15 cellular contexts compared by ENCODE assay signal in genomic region chr7:139735466-139735865, GRCh38. TPM values are rescaled to one million over a fixed set of nuclear protein-coding genes. Genes with fewer than 3 reads are reported as not detected.
DNase-seq lines count a peak whose midpoint lies in the region; ATAC-seq and TF ChIP-seq lines count a peak whose summit lies in the region.
"Had no signal": no experiment of that assay in that cellular context is flagged by ENCODE, and none has a peak within 500 bp of the region (broad histone marks: within the 10 kb centered on the region; RNA-seq: fewer than 3 reads in every experiment).

No MANE protein-coding gene starts in this region.

- peaks cover 22% of the 10 kb centered on the region for H3K79me2 ChIP-seq in parathyroid adenoma

- no peak overlapping the region for H3K27ac ChIP-seq in endodermal cell (ENCODE audit: low read depth, low read length)
- H3K27ac ChIP-seq in parathyroid adenoma: peak overlapping the region; percentile 36
- peak overlapping the region in 3 of 4 donors; percentile 27 to 69 (median 51) for H3K27ac ChIP-seq in upper lobe of left lung

- WGBS in endodermal cell (ENCODE audit: insufficient coverage in 1 of 2, insufficient read length in 1 of 2), 2 experiments: 95 to 99% methylated on average over 7 of the region's 7 CpGs
- WGBS in upper lobe of left lung, 2 donors: 81 to 90% methylated on average over 7 of the region's 7 CpGs

- H3K27ac Mint-ChIP-seq in activated naive CD8-positive, alpha-beta T cell: no peak overlapping the region
- no peak overlapping the region for H3K27ac Mint-ChIP-seq in activated naive CD8-positive, alpha-beta T cell treated with anti-CD3 and anti-CD28 coated beads for 36 hours
- H3K27ac Mint-ChIP-seq in endodermal cell: no peak overlapping the region
- H3K27ac Mint-ChIP-seq: type B pancreatic cell had no signal

- H3K4me1 ChIP-seq in endodermal cell (ENCODE audit: control insufficient read depth, insufficient read depth, low read length) (peaks cover 6% of the 10 kb centered on the region), parathyroid adenoma (peaks cover 41% of the 10 kb centered on the region), upper lobe of left lung (peaks cover 43 to 77% (median 69%) of the 10 kb centered on the region in 4 donors)

- peaks cover 20% of the 10 kb centered on the region for H3K36me3 ChIP-seq in endodermal cell (ENCODE audit: control insufficient read depth, insufficient read depth, low read length)
- no peaks in the 10 kb centered on the region for H3K36me3 ChIP-seq in parathyroid adenoma (ENCODE audit: control insufficient read depth, insufficient read depth, low read length)
- peaks cover 0 to 10% (median 0%) of the 10 kb centered on the region in 4 donors for H3K36me3 ChIP-seq in upper lobe of left lung

- H3K4me3 ChIP-seq in endodermal cell (ENCODE audit: low read length) (no peak overlapping the region), parathyroid adenoma (ENCODE audit: low read depth, low read length) (no peak overlapping the region), upper lobe of left lung (no peak overlapping the region)

- H3K27me3 ChIP-seq in endodermal cell (ENCODE audit: control insufficient read depth, insufficient read depth, low read length, poor library complexity, severe bottlenecking) (no peaks in the 10 kb centered on the region), parathyroid adenoma (ENCODE audit: control insufficient read depth, insufficient read depth, low read length) (no peaks in the 10 kb centered on the region), upper lobe of left lung (no peaks in the 10 kb centered on the region)

- no peak for ATAC-seq in upper lobe of left lung (ENCODE audit: low FRiP score in 2 of 2)
- ATAC-seq in HG02852 (IDR thresholded peaks at IDR 0.05; ENCODE audit: unreplicated experiment): no peak
- ATAC-seq: activated CD4-positive, alpha-beta T cell treated with anti-CD3 and anti-CD28 coated beads for 36 hours; activated T-cell treated with anti-CD3 and anti-CD28 coated beads, Interleukin-2, amount 50 U/mL, for 4 hours had no signal

- TF ChIP-seq EP300 in upper lobe of left lung (IDR thresholded peaks at IDR 0.05): no peak

- peaks cover 8% of the 10 kb centered on the region for H3K36me3 Mint-ChIP-seq in activated naive CD8-positive, alpha-beta T cell
- peaks cover 9% of the 10 kb centered on the region for H3K36me3 Mint-ChIP-seq in activated naive CD8-positive, alpha-beta T cell treated with anti-CD3 and anti-CD28 coated beads for 36 hours
- peaks cover 15% of the 10 kb centered on the region for H3K36me3 Mint-ChIP-seq in endodermal cell (ENCODE audit: low read depth)

- no peak for TF ChIP-seq CTCF in endodermal cell (conservative IDR thresholded peaks at IDR 0.05)
- no peak for TF ChIP-seq CTCF in parathyroid adenoma (IDR thresholded peaks at IDR 0.05)
- TF ChIP-seq CTCF in upper lobe of left lung (IDR thresholded peaks at IDR 0.05): no peak

- no peak for TF ChIP-seq POLR2A in upper lobe of left lung (IDR thresholded peaks at IDR 0.05)

- H3K9me3 ChIP-seq in endodermal cell (ENCODE audit: control insufficient read depth, low read length): peaks cover 6% of the 10 kb centered on the region
- no peaks in the 10 kb centered on the region for H3K9me3 ChIP-seq in parathyroid adenoma (ENCODE audit: control insufficient read depth, low read length)
- H3K9me3 ChIP-seq in upper lobe of left lung: no peaks in the 10 kb centered on the region

- no peak overlapping the region for H2AFZ ChIP-seq in parathyroid adenoma

- H3K4me2 ChIP-seq in parathyroid adenoma (ENCODE audit: low read length): no peak overlapping the region

- H3K4me3 Mint-ChIP-seq in activated naive CD8-positive, alpha-beta T cell: peak overlapping the region; percentile 18
- H3K4me3 Mint-ChIP-seq in activated naive CD8-positive, alpha-beta T cell treated with anti-CD3 and anti-CD28 coated beads for 36 hours: no peak overlapping the region
- H3K4me3 Mint-ChIP-seq in endodermal cell: no peak overlapping the region
- H3K4me3 Mint-ChIP-seq: activated CD4-positive, alpha-beta T cell treated with anti-CD3 and anti-CD28 coated beads for 36 hours; activated T-cell treated with anti-CD3 and anti-CD28 coated beads, Interleukin-2, amount 50 U/mL, for 4 hours; type B pancreatic cell had no signal

- peaks cover 66% of the 10 kb centered on the region for H3K4me1 Mint-ChIP-seq in activated naive CD8-positive, alpha-beta T cell (ENCODE audit: low read depth)
- peaks cover 47% of the 10 kb centered on the region for H3K4me1 Mint-ChIP-seq in activated naive CD8-positive, alpha-beta T cell treated with anti-CD3 and anti-CD28 coated beads for 36 hours
- H3K4me1 Mint-ChIP-seq in endodermal cell: peaks cover 9% of the 10 kb centered on the region

- H3K9me3 Mint-ChIP-seq in activated naive CD8-positive, alpha-beta T cell (ENCODE audit: low read depth): no peaks in the 10 kb centered on the region
- no peaks in the 10 kb centered on the region for H3K9me3 Mint-ChIP-seq in activated naive CD8-positive, alpha-beta T cell treated with anti-CD3 and anti-CD28 coated beads for 36 hours
- peaks cover 4% of the 10 kb centered on the region for H3K9me3 Mint-ChIP-seq in endodermal cell
- H3K9me3 Mint-ChIP-seq: activated T-cell treated with anti-CD3 and anti-CD28 coated beads, Interleukin-2, amount 50 U/mL, for 4 hours; type B pancreatic cell had no signal

- no peak for DNase-seq in activated naive CD8-positive, alpha-beta T cell treated with anti-CD3 and anti-CD28 coated beads for 36 hours
- DNase-seq in endodermal cell (peak; percentile 13), upper lobe of left lung (no peak), D341Med (ENCODE audit: low spot score) (no peak)
- no peak for DNase-seq in central memory CD4-positive, alpha-beta T cell
- DNase-seq: activated CD4-positive, alpha-beta T cell treated with anti-CD3 and anti-CD28 coated beads for 36 hours; activated T-cell treated with anti-CD3 and anti-CD28 coated beads, Interleukin-2, amount 50 U/mL, for 4 hours; amniotic stem cell; GDM1; NCI-H187; NCI-H748 treated with DMSO at 0.1 percent for 48 hours had no signal

- no peaks in the 10 kb centered on the region for H3K27me3 Mint-ChIP-seq in activated naive CD8-positive, alpha-beta T cell
- H3K27me3 Mint-ChIP-seq in activated naive CD8-positive, alpha-beta T cell treated with anti-CD3 and anti-CD28 coated beads for 36 hours: no peaks in the 10 kb centered on the region
- H3K27me3 Mint-ChIP-seq in endodermal cell (ENCODE audit: insufficient read depth): no peaks in the 10 kb centered on the region
- H3K27me3 Mint-ChIP-seq: activated CD4-positive, alpha-beta T cell treated with anti-CD3 and anti-CD28 coated beads for 36 hours; type B pancreatic cell had no signal

- H3K9ac ChIP-seq in endodermal cell (ENCODE audit: extremely low read depth, low read length, poor library complexity, severe bottlenecking) (no peak overlapping the region), parathyroid adenoma (no peak overlapping the region)

RNA-seq across cellular contexts. Expression of gene HIPK2, which starts 42.3 kb away (rescaled TPM):
- total RNA-seq in activated naive CD8-positive, alpha-beta T cell treated with anti-CD3 and anti-CD28 coated beads for 36 hours: 10 to 100 TPM; 15.4 to 16.1 TPM
- total RNA-seq in endodermal cell (100 to 1,000 TPM in 1 of 2 donors, 10 to 100 TPM in 1; 95.1 to 125 TPM), upper lobe of left lung (10 to 100 TPM; 38.6 to 59.6 (median 45.9) TPM)
- 32.0 TPM for polyA plus RNA-seq in endodermal cell (2013, experiment 1 of 2)
- polyA plus RNA-seq in endodermal cell (2013, experiment 2 of 2): 35.9 TPM
